ENCODE assay signal across 14 cellular contexts in genomic region chr18:21901423-21901822, GRCh38.
A peak's percentile ranks its signal among the peaks of the same experiment; 100 is the strongest.
DNase-seq lines count a peak whose midpoint lies in the region; ATAC-seq and TF ChIP-seq lines count a peak whose summit lies in the region.
"Had no signal": no experiment of that assay in that cellular context is flagged by ENCODE, and none has a peak within 500 bp of the region (broad histone marks: within the 10 kb centered on the region; RNA-seq: fewer than 3 reads in every experiment).

No MANE protein-coding gene starts in this region.

- H2BK20ac ChIP-seq in IMR-90 (ENCODE audit: low read depth, low read length): no peak overlapping the region

- no peaks in the 10 kb centered on the region for H3K9me1 ChIP-seq in IMR-90 (ENCODE audit: insufficient read depth, low read length)

- BruUV-seq in IMR-90 (replicated peaks; lab: Mats Ljungman, UMichigan): no TSS peak

- H4K5ac ChIP-seq in IMR-90 (ENCODE audit: low read depth, low read length): no peak overlapping the region

- no peak overlapping the region for H2AK5ac ChIP-seq in IMR-90 (ENCODE audit: low read depth, low read length)

- H3K79me2 ChIP-seq in hepatocyte: peaks cover 3% of the 10 kb centered on the region
- no peaks in the 10 kb centered on the region for H3K79me2 ChIP-seq in osteoblast (ENCODE audit: insufficient read depth, low read length)

- H2BK5ac ChIP-seq in IMR-90 (ENCODE audit: low read depth, low read length, poor library complexity, severe bottlenecking): no peak overlapping the region

- dilution Hi-C loops in IMR-90 (cut with HindIII; ENCODE audit: low sequenced_read_pairs, unreplicated experiment): no loop called here

- intact Hi-C loops in IMR-90 (cut with micrococcal nuclease): no loop called here

- ATAC-seq in IMR-90 (ENCODE audit: low read depth): peak; percentile 41
- ATAC-seq in GM21367 (IDR thresholded peaks at IDR 0.05; ENCODE audit: unreplicated experiment): no peak
- no peak for ATAC-seq in GM18861 (IDR thresholded peaks at IDR 0.05; ENCODE audit: unreplicated experiment)
- ATAC-seq in HG02970 (IDR thresholded peaks at IDR 0.05; ENCODE audit: low FRiP score, unreplicated experiment): no peak
- ATAC-seq: CD8-positive, alpha-beta T cell had no signal

- H3K14ac ChIP-seq in IMR-90 (replicated peaks; ENCODE audit: low read depth, low read length): no peak overlapping the region

- no peak overlapping the region for H3K23ac ChIP-seq in IMR-90 (ENCODE audit: low read depth, low read length)

- no peaks in the 10 kb centered on the region for H3K36me3 ChIP-seq in IMR-90 (ENCODE audit: control insufficient read depth, insufficient read depth, low read length)
- H3K36me3 ChIP-seq in hepatocyte (replicated peaks; ENCODE audit: insufficient read depth, low read depth): no peaks in the 10 kb centered on the region
- H3K36me3 ChIP-seq in osteoblast (ENCODE audit: insufficient read depth, low read length): no peaks in the 10 kb centered on the region
- H3K36me3 ChIP-seq: HAP-1 had no signal

- no peak overlapping the region for H3K27ac ChIP-seq in IMR-90 (ENCODE audit: insufficient read depth, low read length)
- H3K27ac ChIP-seq in hepatocyte: peak overlapping the region; percentile 56
- H3K27ac ChIP-seq in osteoblast (ENCODE audit: low read depth, low read length): no peak overlapping the region
- H3K27ac ChIP-seq: HL-60 had no signal

- H3K27me3 ChIP-seq in IMR-90 (ENCODE audit: control insufficient read depth, insufficient read depth, low read length): peaks cover 11% of the 10 kb centered on the region
- H3K27me3 ChIP-seq in hepatocyte: no peaks in the 10 kb centered on the region
- H3K27me3 ChIP-seq in osteoblast (ENCODE audit: insufficient read depth, low read length): peaks cover 25% of the 10 kb centered on the region

- no peak for DNase-seq in IMR-90
- DNase-seq in hepatocyte (ENCODE audit: low spot score): no peak
- DNase-seq in osteoblast (ENCODE audit: insufficient read length, low spot score, missing footprints): no peak
- DNase-seq in stimulated activated CD4-positive, alpha-beta T cell treated with anti-CD3 and anti-CD28 coated beads, Interleukin-2, amount 100 ng/mL, for 24 hours: no peak
- DNase-seq: CD8-positive, alpha-beta T cell; COR-L47; DND-41; GDM1 had no signal

- no peaks in the 10 kb centered on the region for H3K79me1 ChIP-seq in IMR-90 (ENCODE audit: low read depth in 1 of 2, low read length in 2 of 2)

- H3K4me3 ChIP-seq in IMR-90 (ENCODE audit: insufficient read depth, low read depth, low read length): no peak overlapping the region
- peak overlapping the region; percentile 24; the same call in 1 of the 2 replicates for H3K4me3 ChIP-seq in WI38 (ENCODE audit: low read depth, low read length)
- H3K4me3 ChIP-seq in hepatocyte: no peak overlapping the region
- H3K4me3 ChIP-seq in osteoblast (ENCODE audit: insufficient read depth, low read length): no peak overlapping the region
- H3K4me3 ChIP-seq: HAP-1 had no signal

- no peaks in the 10 kb centered on the region for H3K9me2 ChIP-seq in hepatocyte (replicated peaks; ENCODE audit: insufficient read depth)

- CTCF ChIA-PET in IMR-90 (lab: Yijun Ruan, JAX): no interaction called here

- POLR2A ChIA-PET in IMR-90 (lab: Charles Lee; ENCODE audit: unreplicated experiment): interaction anchor here (0.5 to 0.6 kb wide), 2 partner anchors 219 to 661 kb away, joined by 3 read pairs; no protein-coding TSS in a partner anchor

- TF ChIP-seq POLR2A in IMR-90 (IDR thresholded peaks at IDR 0.05; ENCODE audit: low read depth, low read length): no peak

- no peak overlapping the region; the same call in 1 of the 2 replicates for H3K4me2 ChIP-seq in IMR-90 (ENCODE audit: low read depth, low read length)
- peak overlapping the region; percentile 54 for H3K4me2 ChIP-seq in hepatocyte
- peak overlapping the region; percentile 58 for H3K4me2 ChIP-seq in osteoblast (ENCODE audit: insufficient read depth, low read length)

- no peak overlapping the region for H3K56ac ChIP-seq in IMR-90 (ENCODE audit: extremely low read depth, insufficient read depth, low read length)

- no peak overlapping the region for H3K4ac ChIP-seq in IMR-90 (ENCODE audit: low read depth, low read length)

- in situ Hi-C loops in IMR-90 (cut with MboI; ENCODE audit: low sequenced_read_pairs): loop anchor here (10.0 to 25.0 kb wide), 3 partner anchors 663 to 1086 kb away; no protein-coding TSS in a partner anchor

- H2BK120ac ChIP-seq in IMR-90 (ENCODE audit: low read depth, low read length): no peak overlapping the region

- H3K9ac ChIP-seq in IMR-90 (ENCODE audit: low read depth, low read length): no peak overlapping the region

- H3K4me1 ChIP-seq in IMR-90 (ENCODE audit: control insufficient read depth, insufficient read depth, low read length) (no peaks in the 10 kb centered on the region; the same call in 1 of the 2 replicates), hepatocyte (ENCODE audit: insufficient read depth) (peaks cover 22% of the 10 kb centered on the region), osteoblast (ENCODE audit: insufficient read depth, low read length) (no peaks in the 10 kb centered on the region)
- H3K4me1 ChIP-seq: HAP-1 had no signal

- H2AFZ ChIP-seq in IMR-90 (replicated peaks; ENCODE audit: low read length, poor library complexity) (no peak overlapping the region), hepatocyte (no peak overlapping the region), osteoblast (ENCODE audit: low read length) (no peak overlapping the region)

- H4K91ac ChIP-seq in IMR-90 (ENCODE audit: insufficient read depth, low read depth, low read length): no peak overlapping the region

- WGBS in IMR-90 (ENCODE audit: extremely low coverage in 2 of 2, insufficient read length in 1 of 2), 2 experiments: no CpG with 5 or more reads among the region's 3 CpGs
- WGBS in hepatocyte (ENCODE audit: low lambda C conversion rate, missing lambda C conversion rate): 60% methylated on average over 3 of the region's 3 CpGs

- H3K9me3 ChIP-seq in IMR-90 (ENCODE audit: control insufficient read depth, insufficient read depth, low read length) (no peaks in the 10 kb centered on the region), hepatocyte (ENCODE audit: low read depth) (no peaks in the 10 kb centered on the region), osteoblast (ENCODE audit: low read depth, low read length) (no peaks in the 10 kb centered on the region)
- H3K9me3 ChIP-seq: HAP-1 had no signal

- H2AK9ac ChIP-seq in IMR-90 (replicated peaks; ENCODE audit: low read depth, low read length, poor library complexity): no peak overlapping the region

- H4K8ac ChIP-seq in IMR-90 (ENCODE audit: low read depth in 2 of 2, low read length in 2 of 2): no peak overlapping the region

- H2BK15ac ChIP-seq in IMR-90 (ENCODE audit: low read depth, low read length): no peak overlapping the region

- no peak for TF ChIP-seq CTCF in IMR-90 (conservative IDR thresholded peaks at IDR 0.05; ENCODE audit: low read depth, low read length)
- TF ChIP-seq CTCF in WI38 (IDR thresholded peaks at IDR 0.05; ENCODE audit: low read depth, low read length): no peak
- TF ChIP-seq CTCF in hepatocyte (IDR thresholded peaks at IDR 0.05; ENCODE audit: poor library complexity): no peak
- TF ChIP-seq CTCF in osteoblast (IDR thresholded peaks at IDR 0.05; ENCODE audit: extremely low read depth, low read depth, low read length): no peak

- H3K18ac ChIP-seq in IMR-90 (ENCODE audit: low read depth, low read length): no peak overlapping the region

- TF ChIP-seq RAD21 in IMR-90 (IDR thresholded peaks at IDR 0.05; ENCODE audit: low read length): no peak

- no peaks in the 10 kb centered on the region for H4K20me1 ChIP-seq in IMR-90 (ENCODE audit: insufficient read depth, low read length)
- H4K20me1 ChIP-seq in hepatocyte (ENCODE audit: insufficient read depth, poor library complexity, severe bottlenecking): no peaks in the 10 kb centered on the region
- no peaks in the 10 kb centered on the region for H4K20me1 ChIP-seq in osteoblast (ENCODE audit: insufficient read depth, low read length)

TF ChIP-seq in IMR-90, 13 proteins besides CTCF, POLR2A, EP300 and RAD21:
- TF ChIP-seq MAFK (IDR thresholded peaks at IDR 0.05; ENCODE audit: low read depth, low read length) (peak; percentile 79), CEBPB (IDR thresholded peaks at IDR 0.05; ENCODE audit: low read depth, low read length) (no peak), RCOR1 (IDR thresholded peaks at IDR 0.05; ENCODE audit: insufficient replicate concordance, low read length) (no peak), MXI1 (IDR thresholded peaks at IDR 0.05; ENCODE audit: borderline replicate concordance, low read depth, low read length) (no peak), FOS (IDR thresholded peaks at IDR 0.05; ENCODE audit: low read depth, low read length) (no peak), CHD1 (IDR thresholded peaks at IDR 0.05; ENCODE audit: low read depth, low read length) (no peak)
TF ChIP-seq in IMR-90: peak in this region for 1.
